Comparison of ENCODE assay signal across 9 cellular contexts in the genomic region with DNA sequence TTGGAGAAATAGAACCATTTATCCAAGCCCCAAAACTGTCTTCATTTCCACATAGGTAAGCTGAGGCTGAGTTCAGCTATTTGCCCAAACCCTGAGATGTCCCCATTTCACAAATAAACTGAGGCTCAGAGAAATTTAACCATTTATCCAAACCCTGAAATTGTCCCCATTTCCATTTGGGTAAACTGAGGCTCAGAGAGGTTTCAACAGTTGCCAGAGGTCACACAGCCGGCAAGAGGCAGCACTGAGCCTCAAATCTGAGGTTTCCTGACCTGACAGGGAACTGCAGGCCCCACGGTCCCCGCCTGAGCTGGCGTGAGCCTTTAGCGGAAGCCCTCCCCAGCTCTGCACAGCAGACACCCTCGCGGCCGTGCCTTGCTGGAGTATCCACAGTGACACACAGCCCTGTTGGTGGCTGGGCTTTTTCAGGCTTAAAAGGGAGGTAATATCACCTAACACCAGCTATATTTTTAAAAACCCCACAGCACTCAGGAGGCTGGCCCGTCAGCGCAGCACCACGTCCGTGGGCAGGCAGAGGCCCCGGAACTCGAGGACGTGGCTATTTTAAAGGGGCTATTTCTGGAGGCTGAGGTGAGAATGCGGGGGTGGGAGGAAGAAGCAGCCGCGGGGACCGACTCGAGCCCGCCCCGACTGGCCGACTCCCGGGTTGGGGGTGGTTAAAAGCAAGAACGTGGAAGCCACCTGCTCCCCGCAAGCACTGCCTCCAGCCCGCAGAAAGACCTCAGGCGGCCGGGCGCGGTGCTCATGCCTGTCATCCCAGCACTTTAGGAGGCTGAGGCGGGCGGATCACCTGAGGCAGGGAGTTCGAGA. TPM values are rescaled to one million over a fixed set of nuclear protein-coding genes. Genes with fewer than 3 reads are reported as not detected.
DNase-seq lines count a peak whose midpoint lies in the region; ATAC-seq and TF ChIP-seq lines count a peak whose summit lies in the region.
"Had no signal": no experiment of that assay in that cellular context is flagged by ENCODE, and none has a peak within 500 bp of the region (broad histone marks: within the 10 kb centered on the region; RNA-seq: fewer than 3 reads in every experiment).

No MANE protein-coding gene starts in this region.

- H3K4me3 ChIP-seq in neuronal stem cell (ENCODE audit: low read length in 2 of 2) = no peak overlapping the region

- peaks cover 5% of the 10 kb centered on the region for H3K9me3 Mint-ChIP-seq in WTC11

- H3K18ac ChIP-seq in neuronal stem cell (ENCODE audit: low read length) = peak overlapping the region; percentile 79

- no peak overlapping the region for H2BK5ac ChIP-seq in neuronal stem cell (ENCODE audit: low read length)

- H3K14ac ChIP-seq in neuronal stem cell (ENCODE audit: low read length) = peak overlapping the region; percentile 56

- H3K27ac ChIP-seq in neuronal stem cell (replicated peaks; ENCODE audit: low read length) = peak overlapping the region; percentile 62

- H3K4me1 Mint-ChIP-seq in WTC11 = peaks cover 11% of the 10 kb centered on the region

- CTCF ChIA-PET in WTC11 (lab: Charles Lee) = interaction anchor here (0.7 to 1.4 kb wide), 2 partner anchors 53 to 55 kb away, joined by 3 to 6 read pairs; no protein-coding TSS in a partner anchor

- H3K27me3 ChIP-seq in neuronal stem cell (ENCODE audit: control insufficient read depth in 3 of 3, insufficient read depth in 3 of 3, low read depth in 1 of 3, low read length in 3 of 3) = no peaks in the 10 kb centered on the region

- H4K8ac ChIP-seq in neuronal stem cell (ENCODE audit: low read depth, low read length) = no peak overlapping the region

- DNase-seq in WTC11 (ENCODE audit: low spot score) = peak; percentile 50
- no peak for DNase-seq in neuronal stem cell (ENCODE audit: low spot score)
- no peak for DNase-seq in C1 segment of cervical spinal cord (lab: John Stamatoyannopoulos, UW)
- DNase-seq in HuH-7.5 (ENCODE audit: low spot score) = no peak
- DNase-seq in NCI-H146 treated with DMSO at 0.1 percent for 48 hours (lab: John Stamatoyannopoulos, UW; ENCODE audit: unreplicated experiment) = no peak
- DNase-seq: IMR-90, mesenchymal stem cell had no signal

- no peak overlapping the region for H3K4ac ChIP-seq in neuronal stem cell (ENCODE audit: low read length)

- no CpG with 5 or more reads among the region's 34 CpGs for WGBS in neuronal stem cell (ENCODE audit: extremely low coverage in 2 of 2, insufficient read length in 2 of 2, insufficient replicate concordance in 1 of 2), 2 donors

- H3K79me1 ChIP-seq in neuronal stem cell (ENCODE audit: low read depth, low read length) = peaks cover 33% of the 10 kb centered on the region

- peaks cover 4 to 7% of the 10 kb centered on the region in 2 donors for H3K9me3 ChIP-seq in neuronal stem cell (replicated peaks in 1 of 2; ENCODE audit: control insufficient read depth in 2 of 2, insufficient read depth in 1 of 2, low read depth in 1 of 2, low read length in 2 of 2)

- peak; percentile 73 for ATAC-seq in GM18867 (IDR thresholded peaks at IDR 0.05; ENCODE audit: unreplicated experiment)
- peak; percentile 81 for ATAC-seq in HG02885 (IDR thresholded peaks at IDR 0.05; ENCODE audit: poor library complexity, unreplicated experiment)
- ATAC-seq in WTC11 = peak; percentile 50

- no peak overlapping the region for H2BK12ac ChIP-seq in neuronal stem cell (ENCODE audit: low read length)

- no peak overlapping the region for H3K9ac ChIP-seq in neuronal stem cell (ENCODE audit: low read depth, low read length, poor library complexity)

- H3K4me3 Mint-ChIP-seq in WTC11 = no peak overlapping the region

- H2BK120ac ChIP-seq in neuronal stem cell (ENCODE audit: low read depth, low read length) = no peak overlapping the region

- H2BK15ac ChIP-seq in neuronal stem cell (ENCODE audit: low read length) = no peak overlapping the region

- POLR2A ChIA-PET in WTC11 (lab: Charles Lee) = interaction anchor here (0.6 kb wide), 1 partner anchor 415 kb away, joined by 3 read pairs; no protein-coding TSS in a partner anchor

- H4K91ac ChIP-seq in neuronal stem cell (ENCODE audit: low read depth, low read length, poor library complexity) = no peak overlapping the region

- TF ChIP-seq CTCF in WTC11 (IDR thresholded peaks at IDR 0.05) = no peak

- no peak overlapping the region for H2AFZ ChIP-seq in neuronal stem cell (ENCODE audit: low read length)

- no peaks in the 10 kb centered on the region for H3K27me3 Mint-ChIP-seq in WTC11 (ENCODE audit: low read depth)

- H3K4me2 ChIP-seq in neuronal stem cell (ENCODE audit: insufficient read depth, low read length, poor library complexity, severe bottlenecking) = peak overlapping the region; percentile 18

- H3K4me1 ChIP-seq in neuronal stem cell (ENCODE audit: control insufficient read depth in 2 of 2, insufficient read depth in 1 of 2, low read depth in 1 of 2, low read length in 2 of 2) = peaks cover 0 to 3% of the 10 kb centered on the region in 2 donors

- H2AK5ac ChIP-seq in neuronal stem cell (ENCODE audit: low read depth, low read length) = peak overlapping the region; percentile 40

- peaks cover 10 to 15% of the 10 kb centered on the region in 2 donors for H3K36me3 ChIP-seq in neuronal stem cell (replicated peaks in 1 of 2; ENCODE audit: control insufficient read depth in 2 of 2, insufficient read depth in 2 of 2, low read length in 2 of 2)

- H3K23ac ChIP-seq in neuronal stem cell (ENCODE audit: low read depth, low read length, poor library complexity) = no peak overlapping the region

- H3K27ac Mint-ChIP-seq in WTC11 = no peak overlapping the region

- peaks cover 16% of the 10 kb centered on the region for H3K36me3 Mint-ChIP-seq in WTC11

TF ChIP-seq in WTC11, 78 proteins besides CTCF, POLR2A, EP300 and RAD21:
- no peak for TF ChIP-seq JAZF1 (CRISPR knock-in tag; IDR thresholded peaks at IDR 0.05)
- TF ChIP-seq, protein P1, sequence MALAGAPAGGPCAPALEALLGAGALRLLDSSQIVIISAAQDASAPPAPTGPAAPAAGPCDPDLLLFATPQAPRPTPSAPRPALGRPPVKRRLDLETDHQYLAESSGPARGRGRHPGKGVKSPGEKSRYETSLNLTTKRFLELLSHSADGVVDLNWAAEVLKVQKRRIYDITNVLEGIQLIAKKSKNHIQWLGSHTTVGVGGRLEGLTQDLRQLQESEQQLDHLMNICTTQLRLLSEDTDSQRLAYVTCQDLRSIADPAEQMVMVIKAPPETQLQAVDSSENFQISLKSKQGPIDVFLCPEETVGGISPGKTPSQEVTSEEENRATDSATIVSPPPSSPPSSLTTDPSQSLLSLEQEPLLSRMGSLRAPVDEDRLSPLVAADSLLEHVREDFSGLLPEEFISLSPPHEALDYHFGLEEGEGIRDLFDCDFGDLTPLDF (CRISPR knock-in tag; IDR thresholded peaks at IDR 0.05) = no peak

RNA-seq across cellular contexts. Expression of gene PTPRS, which starts 18.5 kb away (rescaled TPM):
- 201 to 253 TPM (median 244 TPM) in 3 replicates for total RNA-seq in WTC11 (2021)
- 162 TPM for polyA plus RNA-seq in neuronal stem cell (2013, experiment 1 of 2)
- polyA plus RNA-seq in neuronal stem cell (2013, experiment 2 of 2) = 172 TPM
